ENCODE assay signal across 8 cellular contexts in the genomic region with DNA sequence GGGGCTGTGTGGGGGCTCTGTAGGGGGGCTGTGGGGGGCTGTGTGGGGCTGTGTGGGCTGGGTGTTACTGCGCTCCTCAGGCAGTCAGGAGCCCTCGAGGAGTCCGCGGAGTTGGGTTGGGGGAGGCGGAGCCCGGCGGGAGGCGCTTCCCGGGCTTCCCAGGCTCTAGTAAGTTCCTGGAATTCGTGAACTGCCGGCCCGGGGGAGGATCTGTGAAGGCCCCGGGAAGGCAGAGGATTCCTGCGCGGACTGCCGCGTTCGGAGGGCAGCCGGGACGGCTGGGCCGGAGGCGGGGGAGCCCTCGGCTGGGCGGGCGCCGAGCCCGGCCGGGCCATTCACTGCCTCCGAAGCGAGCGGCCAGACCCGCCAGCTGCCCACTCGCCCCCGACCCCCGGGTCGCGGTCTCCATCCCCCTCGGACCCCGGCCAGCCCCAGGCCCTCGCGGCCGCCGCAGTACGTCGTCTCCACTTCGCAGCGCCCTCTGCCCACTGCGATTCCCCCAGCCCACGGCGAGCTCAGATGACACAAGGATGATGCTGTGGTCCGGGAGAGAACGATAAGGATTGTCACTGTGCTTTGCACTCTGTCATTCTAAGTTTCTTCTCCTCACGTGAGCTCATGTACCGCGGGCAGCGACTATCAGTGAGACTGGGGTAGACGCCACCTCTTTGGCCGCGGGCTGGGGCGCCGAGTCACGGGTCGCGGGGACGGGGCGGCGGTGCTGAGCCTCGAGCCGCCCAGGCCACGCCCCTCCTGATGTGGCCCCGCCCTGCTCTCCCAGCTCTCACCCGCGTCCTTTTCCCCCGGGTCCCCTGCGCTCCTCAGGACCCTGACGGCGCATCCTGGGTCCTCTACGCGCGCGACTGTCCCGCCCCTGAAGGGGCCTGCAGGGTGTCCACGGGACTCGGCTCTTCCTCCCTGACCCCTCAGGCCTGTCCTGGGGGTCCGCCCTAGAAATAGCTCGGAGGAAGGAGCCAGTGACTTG.
A peak's percentile ranks its signal among the peaks of the same experiment; 100 is the strongest.
DNase-seq lines count a peak whose midpoint lies in the region; ATAC-seq and TF ChIP-seq lines count a peak whose summit lies in the region.

No MANE protein-coding gene starts in this region.

- H3K4me1 ChIP-seq in A673 (ENCODE audit: insufficient read depth, low read length, poor library complexity, severe bottlenecking): no peaks in the 10 kb centered on the region
- H3K4me1 ChIP-seq in OCI-LY3 (ENCODE audit: low read length): peaks cover 9% of the 10 kb centered on the region

- POLR2A ChIA-PET in A673 (lab: Charles Lee; ENCODE audit: low non-redundant PET): interaction anchor here (0.8 kb wide), 1 partner anchor 19 kb away, joined by 3 read pairs; no protein-coding TSS in a partner anchor
- POLR2A ChIA-PET in naive thymus-derived CD8-positive, alpha-beta T cell (lab: Charles Lee): interaction anchor here (0.6 to 14.1 kb wide), 30 partner anchors 10 to 198 kb away, joined by 3 to 308 read pairs (median 5); partner anchors contain the start of gene KLF13

- H3K4me3 Mint-ChIP-seq in activated T-cell treated with anti-CD3 and anti-CD28 coated beads, Interleukin-2, amount 50 U/mL, for 72 hours: peak overlapping the region; percentile 91 to 96
- H3K4me3 Mint-ChIP-seq in naive thymus-derived CD8-positive, alpha-beta T cell: peak overlapping the region; percentile 86 to 97 (median 95)

- H3K79me2 ChIP-seq in OCI-LY3 (ENCODE audit: low read length): no peaks in the 10 kb centered on the region

- ATAC-seq in GM18861 (IDR thresholded peaks at IDR 0.05; ENCODE audit: unreplicated experiment) (peak; percentile 76), HG03066 (IDR thresholded peaks at IDR 0.05; ENCODE audit: low read depth, unreplicated experiment) (peak; percentile 76)
- ATAC-seq in activated T-cell treated with anti-CD3 and anti-CD28 coated beads, Interleukin-2, amount 50 U/mL, for 72 hours (replicated peaks in 1 of 2): peak; percentile 89 to 90
- ATAC-seq in naive thymus-derived CD8-positive, alpha-beta T cell: peak; percentile 74 to 83

- H3K9me3 Mint-ChIP-seq in activated T-cell treated with anti-CD3 and anti-CD28 coated beads, Interleukin-2, amount 50 U/mL, for 72 hours: peaks cover 0 to 7% of the 10 kb centered on the region in 2 donors
- no peaks in the 10 kb centered on the region for H3K9me3 Mint-ChIP-seq in naive thymus-derived CD8-positive, alpha-beta T cell

- DNase-seq in A673 (ENCODE audit: low spot score) (peak; percentile 56), fibroblast of mammary gland (ENCODE audit: low read depth) (peak; percentile 66)
- peak; percentile 88 to 92 for DNase-seq in activated T-cell treated with anti-CD3 and anti-CD28 coated beads, Interleukin-2, amount 50 U/mL, for 72 hours
- peak; percentile 69 to 88 (median 81) for DNase-seq in naive thymus-derived CD8-positive, alpha-beta T cell
- peak; percentile 45 to 74 (median 71) for DNase-seq in stimulated activated naive CD4-positive, alpha-beta T cell (lab: John Stamatoyannopoulos, UW)

- H3K27ac ChIP-seq in A673 (ENCODE audit: low read depth, low read length, poor library complexity, severe bottlenecking) (no peak overlapping the region), OCI-LY3 (ENCODE audit: low read length) (no peak overlapping the region)

- no TSS peak for BruUV-seq in A673 (replicated peaks; lab: Mats Ljungman, UMichigan)

- peaks cover 62% of the 10 kb centered on the region for H3K4me1 Mint-ChIP-seq in activated T-cell treated with anti-CD3 and anti-CD28 coated beads, Interleukin-2, amount 50 U/mL, for 72 hours (ENCODE audit: low read depth)
- H3K4me1 Mint-ChIP-seq in naive thymus-derived CD8-positive, alpha-beta T cell: peaks cover 35 to 67% (median 57%) of the 10 kb centered on the region in 4 donors

- H3K4me3 ChIP-seq in A673 (ENCODE audit: low read depth, low read length, poor library complexity, severe bottlenecking) (peak overlapping the region; percentile 53), OCI-LY3 (ENCODE audit: low read length) (peak overlapping the region; percentile 82), fibroblast of mammary gland (ENCODE audit: control insufficient read depth, low read depth, low read length) (peak overlapping the region; percentile 69)

- H3K36me3 Mint-ChIP-seq in activated T-cell treated with anti-CD3 and anti-CD28 coated beads, Interleukin-2, amount 50 U/mL, for 72 hours (ENCODE audit: insufficient read depth in 2 of 2): peaks cover 13% of the 10 kb centered on the region in 2 donors
- H3K36me3 Mint-ChIP-seq in naive thymus-derived CD8-positive, alpha-beta T cell: no peaks in the 10 kb centered on the region

- TF ChIP-seq CTCF in A673 (conservative IDR thresholded peaks at IDR 0.05; ENCODE audit: low read depth, low read length): no peak
- no peak for TF ChIP-seq CTCF in OCI-LY3 (IDR thresholded peaks at IDR 0.05; ENCODE audit: low read depth, low read length)
- no peak for TF ChIP-seq CTCF in fibroblast of mammary gland (conservative IDR thresholded peaks at IDR 0.05; ENCODE audit: control insufficient read depth, insufficient read depth, low read depth, low read length)

- no peaks in the 10 kb centered on the region for H4K20me1 ChIP-seq in OCI-LY3 (ENCODE audit: insufficient read depth, low read length)

- CTCF ChIA-PET in A673 (lab: Charles Lee): no interaction called here

- peak overlapping the region; percentile 74; the same call in 1 of the 2 replicates for H2AFZ ChIP-seq in OCI-LY3 (ENCODE audit: low read depth, low read length)

- H3K27me3 Mint-ChIP-seq in activated T-cell treated with anti-CD3 and anti-CD28 coated beads, Interleukin-2, amount 50 U/mL, for 72 hours (ENCODE audit: low read depth): no peaks in the 10 kb centered on the region
- H3K27me3 Mint-ChIP-seq in naive thymus-derived CD8-positive, alpha-beta T cell: no peaks in the 10 kb centered on the region

- H3K36me3 ChIP-seq in A673 (ENCODE audit: insufficient read depth, low read length, poor library complexity, severe bottlenecking): no peaks in the 10 kb centered on the region
- no peaks in the 10 kb centered on the region for H3K36me3 ChIP-seq in OCI-LY3 (replicated peaks; ENCODE audit: low read depth, low read length)

- H3K27ac Mint-ChIP-seq in activated T-cell treated with anti-CD3 and anti-CD28 coated beads, Interleukin-2, amount 50 U/mL, for 72 hours: peak overlapping the region; percentile 91
- peak overlapping the region; percentile 79 to 98 (median 97) for H3K27ac Mint-ChIP-seq in naive thymus-derived CD8-positive, alpha-beta T cell

- intact Hi-C loops in A673 (cut with micrococcal nuclease; ENCODE audit: unreplicated experiment): no loop called here

- peak overlapping the region; percentile 71 for H3K4me2 ChIP-seq in OCI-LY3 (ENCODE audit: low read length)

- H3K9ac ChIP-seq in OCI-LY3 (ENCODE audit: low read length): peak overlapping the region; percentile 54

- H3K9me3 ChIP-seq in A673 (ENCODE audit: low read depth, low read length, poor library complexity, severe bottlenecking) (no peaks in the 10 kb centered on the region), OCI-LY3 (ENCODE audit: insufficient read depth, low read length) (no peaks in the 10 kb centered on the region)

- no peaks in the 10 kb centered on the region for H3K27me3 ChIP-seq in A673 (replicated peaks; ENCODE audit: insufficient read depth, low read depth, low read length, poor library complexity)
- no peaks in the 10 kb centered on the region for H3K27me3 ChIP-seq in OCI-LY3 (ENCODE audit: low read depth, low read length)
